Comparison of ENCODE assay signal across 19 cellular contexts in the genomic region with DNA sequence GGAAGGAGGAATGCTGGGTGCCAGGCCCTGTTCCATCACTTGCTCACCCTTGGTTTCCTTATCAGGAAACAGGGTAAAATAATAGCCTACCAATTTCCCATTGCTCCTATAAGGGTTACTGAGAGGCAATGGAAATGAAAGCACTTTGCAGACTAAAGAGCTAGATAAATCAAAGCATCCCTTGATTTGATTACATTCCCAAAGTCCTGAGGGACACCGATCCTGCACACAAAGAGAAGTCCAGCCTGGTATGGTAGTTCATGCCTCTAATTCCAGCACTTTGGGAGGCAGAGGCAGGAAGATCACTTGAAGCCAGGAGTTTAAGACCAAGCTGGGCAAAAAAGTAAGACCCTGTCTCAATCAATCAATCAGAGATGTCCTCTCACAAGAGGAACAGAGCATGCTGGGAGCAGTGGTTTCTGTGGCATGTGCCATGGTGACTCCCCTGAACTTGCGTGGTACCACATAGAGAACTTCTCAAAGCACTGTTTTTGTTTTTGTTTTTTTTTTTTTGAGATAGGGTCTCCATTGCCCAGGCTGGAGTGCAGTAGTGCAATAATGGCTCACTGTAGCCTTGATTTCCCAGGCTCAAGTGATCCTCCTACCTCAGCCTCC. TPM values are rescaled to one million over a fixed set of nuclear protein-coding genes. Genes with fewer than 3 reads are reported as not detected.
A peak's percentile ranks its signal among the peaks of the same experiment; 100 is the strongest.
DNase-seq lines count a peak whose midpoint lies in the region; ATAC-seq, FAIRE-seq and TF ChIP-seq lines count a peak whose summit lies in the region.
"Had no signal": no experiment of that assay in that cellular context is flagged by ENCODE, and none has a peak within 500 bp of the region (broad histone marks: within the 10 kb centered on the region; RNA-seq: fewer than 3 reads in every experiment).

No MANE protein-coding gene starts in this region.

- H3K9me3 ChIP-seq in liver (ENCODE audit: control insufficient read depth in 4 of 4, low read length in 3 of 4) (no peaks in the 10 kb centered on the region), HepG2 (ENCODE audit: low read length) (no peaks in the 10 kb centered on the region), upper lobe of right lung (no peaks in the 10 kb centered on the region), right cardiac atrium (ENCODE audit: control insufficient read depth, low read length) (no peaks in the 10 kb centered on the region)
- H3K9me3 ChIP-seq: mucosa of descending colon had no signal

- CTCF ChIA-PET in HepG2 (lab: Yijun Ruan, JAX; ENCODE audit: low intra/inter-chr PET ratio, low total read pairs) = no interaction called here

- POLR2A ChIA-PET in HepG2 (lab: Yijun Ruan, JAX) = interaction anchor here (1.3 kb wide), 1 partner anchor 41 kb away, joined by 4 read pairs; the partner anchor contains the start of genes CCDC157 and SF3A1

- FAIRE-seq in HepG2 (lab: Jason Lieb, UNC) = no peak
- FAIRE-seq: kidney had no signal

- peaks cover 0 to 2% (median 1%) of the 10 kb centered on the region in 4 donors for H3K36me3 ChIP-seq in liver (ENCODE audit: control insufficient read depth in 4 of 4, insufficient read depth in 3 of 4, low read depth in 1 of 4, low read length in 3 of 4)
- no peaks in the 10 kb centered on the region for H3K36me3 ChIP-seq in HepG2 (replicated peaks in 1 of 2; ENCODE audit: control insufficient read depth in 1 of 2, insufficient read depth in 2 of 2, low read length in 2 of 2)
- H3K36me3 ChIP-seq in upper lobe of right lung = peaks cover 12% of the 10 kb centered on the region

- H3K27ac ChIP-seq in liver (ENCODE audit: low read depth in 1 of 2, low read length in 2 of 2) (peak overlapping the region; percentile 75 to 89), HepG2 (ENCODE audit: extremely low read length, insufficient read depth, low read length) (no peak overlapping the region), upper lobe of right lung (peak overlapping the region; percentile 42), right cardiac atrium (ENCODE audit: low read length) (no peak overlapping the region)
- H3K27ac ChIP-seq: KMS-11, parathyroid adenoma had no signal

- H3K4me2 ChIP-seq in HepG2 (ENCODE audit: low read depth, low read length) = no peak overlapping the region

- WGBS in liver = 88% methylated on average over 2 of the region's 2 CpGs
- WGBS in HepG2 (ENCODE audit: low lambda C conversion rate) = 94% methylated on average over 2 of the region's 2 CpGs
- WGBS in right cardiac atrium = 91% methylated on average over 2 of the region's 2 CpGs

- peaks cover 18 to 69% (median 45%) of the 10 kb centered on the region in 4 donors for H3K4me1 ChIP-seq in liver (ENCODE audit: control insufficient read depth in 4 of 4, insufficient read depth in 4 of 4, low read length in 3 of 4)
- peaks cover 51% of the 10 kb centered on the region for H3K4me1 ChIP-seq in HepG2 (ENCODE audit: insufficient read depth, low read length)
- H3K4me1 ChIP-seq in upper lobe of right lung = peaks cover 89% of the 10 kb centered on the region
- peaks cover 29% of the 10 kb centered on the region for H3K4me1 ChIP-seq in right cardiac atrium (ENCODE audit: control insufficient read depth, insufficient read depth, low read length)

- in situ Hi-C loops in HepG2 (cut with HindIII; ENCODE audit: extremely low pct_ligation_motif_present, low pct_unique_long_range_greater_than_20kb) = no loop called here

- BruUV-seq in HepG2 (replicated peaks; lab: Mats Ljungman, UMichigan) = no TSS peak

- no peak overlapping the region for H3K9ac ChIP-seq in liver (ENCODE audit: low read depth in 1 of 2, low read length in 2 of 2)
- no peak overlapping the region for H3K9ac ChIP-seq in HepG2 (ENCODE audit: insufficient read depth, low read depth, low read length)
- H3K9ac ChIP-seq: KMS-11, parathyroid adenoma had no signal

- ATAC-seq in HepG2 (no peak), naive B cell (ENCODE audit: low read depth in 2 of 2) (no peak), upper lobe of right lung (no peak), HG03378 (IDR thresholded peaks at IDR 0.05; ENCODE audit: unreplicated experiment) (no peak), right cardiac atrium (no peak)
- ATAC-seq: mucosa of descending colon, Right ventricle myocardium inferior had no signal

- intact Hi-C loops in HepG2 (cut with micrococcal nuclease; ENCODE audit: unreplicated experiment) = no loop called here
- intact Hi-C loops in upper lobe of right lung (cut with DNase I) = no loop called here
- intact Hi-C loops in right cardiac atrium (cut with DNase I) = no loop called here

- TF ChIP-seq RAD21 in liver (IDR thresholded peaks at IDR 0.05) = no peak
- no peak for TF ChIP-seq RAD21 in HepG2 (CRISPR knock-in tag; IDR thresholded peaks at IDR 0.05)

- H3K36me3 Mint-ChIP-seq in activated naive CD8-positive, alpha-beta T cell treated with anti-CD3 and anti-CD28 coated beads for 36 hours = peaks cover 33% of the 10 kb centered on the region
- H3K36me3 Mint-ChIP-seq in naive B cell = peaks cover 7 to 9% of the 10 kb centered on the region in 2 donors

- peak overlapping the region; percentile 90 for H3K27ac Mint-ChIP-seq in activated naive CD8-positive, alpha-beta T cell treated with anti-CD3 and anti-CD28 coated beads for 36 hours
- peak overlapping the region in 5 of 6 donors; percentile 3 to 79 (median 69) for H3K27ac Mint-ChIP-seq in naive B cell
- H3K27ac Mint-ChIP-seq: brain had no signal

- TF ChIP-seq POLR2A in HepG2 (IDR thresholded peaks at IDR 0.05; ENCODE audit: insufficient read depth in 1 of 2, low read depth in 2 of 2, low read length in 2 of 2) = no peak

- H2AFZ ChIP-seq in HepG2 (ENCODE audit: low read length) = no peak overlapping the region
- H2AFZ ChIP-seq: parathyroid adenoma had no signal

- DNase-seq in HepG2 (ENCODE audit: low spot score) (no peak), naive B cell (no peak), upper lobe of right lung (no peak), UCSD-AML1 (lab: John Stamatoyannopoulos, UW; ENCODE audit: unreplicated experiment) (no peak), right cardiac atrium (no peak)
- no peak for DNase-seq in activated naive CD8-positive, alpha-beta T cell treated with anti-CD3 and anti-CD28 coated beads for 36 hours
- DNase-seq: kidney; mucosa of descending colon; NCI-H226; stimulated activated naive CD4-positive, alpha-beta T cell treated with Interleukin-2 at 50 U/mL for 16 hours had no signal

- TF ChIP-seq CTCF in liver (IDR thresholded peaks at IDR 0.05; ENCODE audit: low read depth, low read length, missing input control) = no peak
- TF ChIP-seq CTCF in HepG2 (CRISPR knock-in tag; IDR thresholded peaks at IDR 0.05) = no peak
- no peak for TF ChIP-seq CTCF in upper lobe of right lung (IDR thresholded peaks at IDR 0.05)

- no peaks in the 10 kb centered on the region for H3K27me3 Mint-ChIP-seq in activated naive CD8-positive, alpha-beta T cell treated with anti-CD3 and anti-CD28 coated beads for 36 hours
- H3K27me3 Mint-ChIP-seq in naive B cell = no peaks in the 10 kb centered on the region
- H3K27me3 Mint-ChIP-seq: brain; dendritic cell treated with granulocyte-macrophage colony-stimulating factor and Interleukin-4, amounts not matched to agents 40 ng/mL and 50 ng/mL, for 4 days had no signal

- H3K4me3 Mint-ChIP-seq in activated naive CD8-positive, alpha-beta T cell treated with anti-CD3 and anti-CD28 coated beads for 36 hours = no peak overlapping the region
- peak overlapping the region in 1 of 8 donors; percentile 67 for H3K4me3 Mint-ChIP-seq in naive B cell
- H3K4me3 Mint-ChIP-seq: brain; dendritic cell treated with granulocyte-macrophage colony-stimulating factor and Interleukin-4, amounts not matched to agents 40 ng/mL and 50 ng/mL, for 4 days had no signal

- TF ChIP-seq EP300 in HepG2 (IDR thresholded peaks at IDR 0.05; ENCODE audit: low read depth in 2 of 2, low read length in 2 of 2) = no peak
- TF ChIP-seq EP300 in HepG2 (CRISPR knock-in tag; IDR thresholded peaks at IDR 0.05; ENCODE audit: borderline replicate concordance) = no peak

- H3K79me2 ChIP-seq in HepG2 (ENCODE audit: insufficient read depth, low read length) = no peaks in the 10 kb centered on the region

- no peaks in the 10 kb centered on the region for H3K27me3 ChIP-seq in liver (ENCODE audit: control insufficient read depth in 4 of 4, insufficient read depth in 4 of 4, low read length in 3 of 4)
- no peaks in the 10 kb centered on the region for H3K27me3 ChIP-seq in HepG2 (ENCODE audit: control insufficient read depth in 1 of 2, insufficient read depth in 2 of 2, low read length in 2 of 2)
- no peaks in the 10 kb centered on the region for H3K27me3 ChIP-seq in upper lobe of right lung
- H3K27me3 ChIP-seq in right cardiac atrium (ENCODE audit: control insufficient read depth, insufficient read depth) = no peaks in the 10 kb centered on the region

- H3K4me3 ChIP-seq in liver (ENCODE audit: low read depth in 1 of 3, low read length in 3 of 3) (no peak overlapping the region), HepG2 (replicated peaks in 1 of 3; ENCODE audit: insufficient read depth in 1 of 3, low read depth in 2 of 3, low read length in 3 of 3) (no peak overlapping the region), upper lobe of right lung (no peak overlapping the region), right cardiac atrium (ENCODE audit: low read length) (no peak overlapping the region)
- H3K4me3 ChIP-seq: mucosa of descending colon had no signal

- peaks cover 92% of the 10 kb centered on the region for H3K4me1 Mint-ChIP-seq in activated naive CD8-positive, alpha-beta T cell treated with anti-CD3 and anti-CD28 coated beads for 36 hours
- H3K4me1 Mint-ChIP-seq in naive B cell = peaks cover 74 to 100% (median 93%) of the 10 kb centered on the region in 3 donors

- H3K9me3 Mint-ChIP-seq in activated naive CD8-positive, alpha-beta T cell treated with anti-CD3 and anti-CD28 coated beads for 36 hours = peaks cover 2% of the 10 kb centered on the region
- H3K9me3 Mint-ChIP-seq in naive B cell = no peaks in the 10 kb centered on the region
- H3K9me3 Mint-ChIP-seq: brain; dendritic cell treated with granulocyte-macrophage colony-stimulating factor and Interleukin-4, amounts not matched to agents 40 ng/mL and 50 ng/mL, for 4 days; T-helper 1 cell treated with Interleukin-12 subunit alpha and Interleukin-12 subunit beta and Interleukin-4 antibody, amounts not matched to agents 30 μg/mL and 1 μg/mL, for 36 hours had no signal

- no peaks in the 10 kb centered on the region for H4K20me1 ChIP-seq in HepG2 (ENCODE audit: insufficient read depth, low read length)

RNA-seq across cellular contexts. Expression of gene TBC1D10A, which starts 10.7 kb away (rescaled TPM):
- total RNA-seq in liver (1 to 10 TPM; 3.6 to 8.2 TPM), HepG2 (2016; rRNA removed; fragmentation: Illumina TruSeq; extraction: Trizol) (3.6 and 4.2 TPM in 2 replicates), upper lobe of right lung (29.6 TPM), right cardiac atrium (1 to 10 TPM; 5.6 to 9.1 (median 8.5) TPM)
- polyA plus RNA-seq in liver (1 to 10 TPM; 8.2 to 9.2 TPM), HepG2 (2011; rRNA removed) (4.9 and 6.0 TPM in 2 replicates), naive B cell (ENCODE audit: low read depth in 6 of 6) (10 to 100 TPM; 39.9 to 54.0 (median 40.7) TPM), right cardiac atrium (5.4 TPM)
- total RNA-seq in HepG2 (2016; cell fraction: cytosol; rRNA removed; fragmentation: Illumina TruSeq; extraction: Trizol; ENCODE audit: low read depth) = 1.3 and 1.7 TPM in 2 replicates
- total RNA-seq in HepG2 (2016; cell fraction: insoluble cytoplasmic fraction; rRNA removed; fragmentation: Illumina TruSeq; extraction: Trizol) = 2.7 and 5.3 TPM in 2 replicates
- total RNA-seq in HepG2 (2016; cell fraction: membrane; rRNA removed; fragmentation: Illumina TruSeq; extraction: Trizol) = 2.2 and 2.6 TPM in 2 replicates
- total RNA-seq in HepG2 (2016; cell fraction: nucleus; rRNA removed; fragmentation: Illumina TruSeq; extraction: Trizol) = 3.0 and 3.7 TPM in 2 replicates
- 3.5 and 5.6 TPM in 2 replicates for polyA plus RNA-seq in HepG2 (2011; cell fraction: cytosol; rRNA removed)
- polyA plus RNA-seq in HepG2 (2011; cell fraction: nucleus; rRNA removed) = 13.6 and 14.3 TPM in 2 replicates
- polyA plus RNA-seq in HepG2 (2012) = 3.8 and 4.0 TPM in 2 replicates
- 0.68 and 0.98 TPM in 2 replicates for polyA plus RNA-seq in HepG2 (2016; cell fraction: cytosol; fragmentation: Illumina TruSeq; extraction: Trizol; ENCODE audit: low read depth)
- polyA plus RNA-seq in HepG2 (2016; cell fraction: insoluble cytoplasmic fraction; fragmentation: Illumina TruSeq; extraction: Trizol; ENCODE audit: low read depth) = 3.0 and 4.4 TPM in 2 replicates
- polyA plus RNA-seq in HepG2 (2016; cell fraction: membrane; fragmentation: Illumina TruSeq; extraction: Trizol; ENCODE audit: low read depth) = 0.73 and 1.0 TPM in 2 replicates
- polyA plus RNA-seq in HepG2 (2016; cell fraction: nucleus; fragmentation: Illumina TruSeq; extraction: Trizol; ENCODE audit: insufficient read depth, low read depth) = 6.5 and 9.4 TPM in 2 replicates
- polyA minus RNA-seq in HepG2 (2011; rRNA and poly(A)+ RNA removed; ENCODE audit: low replicate concordance) = 3.0 and 10.8 TPM in 2 replicates
- 4.6 and 5.8 TPM in 2 replicates for polyA minus RNA-seq in HepG2 (2011; cell fraction: cytosol; rRNA and poly(A)+ RNA removed)
- polyA minus RNA-seq in HepG2 (2011; cell fraction: nucleus; rRNA and poly(A)+ RNA removed) = 7.8 and 10.4 TPM in 2 replicates
- total RNA-seq in activated naive CD8-positive, alpha-beta T cell treated with anti-CD3 and anti-CD28 coated beads for 36 hours = 10 to 100 TPM; 13.0 to 14.4 TPM

RNA-seq across cellular contexts. Expression of gene CASTOR1, which starts 26.8 kb away (rescaled TPM):
- total RNA-seq in liver (1 to 10 TPM; 1.8 to 2.5 TPM), HepG2 (2016; rRNA removed; fragmentation: Illumina TruSeq; extraction: Trizol) (1.1 and 2.6 TPM in 2 replicates), upper lobe of right lung (15.9 TPM), right cardiac atrium (1 to 10 TPM; 7.0 to 9.0 (median 7.4) TPM)
- polyA plus RNA-seq in liver (1 to 10 TPM; 2.2 to 5.4 TPM), HepG2 (2011; rRNA removed) (4.4 and 6.2 TPM in 2 replicates), naive B cell (ENCODE audit: low read depth in 6 of 6) (10 to 100 TPM in 5 of 6 donors, not detected in 1; 11.0 to 18.5 (median 14.7) TPM), right cardiac atrium (6.4 TPM)
- total RNA-seq in HepG2 (2016; cell fraction: cytosol; rRNA removed; fragmentation: Illumina TruSeq; extraction: Trizol; ENCODE audit: low read depth) = 0.81 and 0.88 TPM in 2 replicates
- 0.70 and 1.2 TPM in 2 replicates for total RNA-seq in HepG2 (2016; cell fraction: insoluble cytoplasmic fraction; rRNA removed; fragmentation: Illumina TruSeq; extraction: Trizol)
- 2.4 and 2.9 TPM in 2 replicates for total RNA-seq in HepG2 (2016; cell fraction: membrane; rRNA removed; fragmentation: Illumina TruSeq; extraction: Trizol)
- 1.6 and 2.3 TPM in 2 replicates for total RNA-seq in HepG2 (2016; cell fraction: nucleus; rRNA removed; fragmentation: Illumina TruSeq; extraction: Trizol)
- 2.6 and 3.9 TPM in 2 replicates for polyA plus RNA-seq in HepG2 (2011; cell fraction: cytosol; rRNA removed)
- polyA plus RNA-seq in HepG2 (2011; cell fraction: nucleus; rRNA removed) = 14.3 and 18.8 TPM in 2 replicates
- polyA plus RNA-seq in HepG2 (2012) = 2.3 and 2.7 TPM in 2 replicates
- polyA plus RNA-seq in HepG2 (2016; cell fraction: cytosol; fragmentation: Illumina TruSeq; extraction: Trizol; ENCODE audit: low read depth) = 0.41 and 0.72 TPM in 2 replicates
- 0.73 and 1.3 TPM in 2 replicates for polyA plus RNA-seq in HepG2 (2016; cell fraction: insoluble cytoplasmic fraction; fragmentation: Illumina TruSeq; extraction: Trizol; ENCODE audit: low read depth)
- 0.99 and 1.3 TPM in 2 replicates for polyA plus RNA-seq in HepG2 (2016; cell fraction: membrane; fragmentation: Illumina TruSeq; extraction: Trizol; ENCODE audit: low read depth)
- 2.4 TPM in 1 of 2 replicates, not detected in the other for polyA plus RNA-seq in HepG2 (2016; cell fraction: nucleus; fragmentation: Illumina TruSeq; extraction: Trizol; ENCODE audit: insufficient read depth, low read depth)
- 1.4 and 5.7 TPM in 2 replicates for polyA minus RNA-seq in HepG2 (2011; rRNA and poly(A)+ RNA removed; ENCODE audit: low replicate concordance)
- polyA minus RNA-seq in HepG2 (2011; cell fraction: cytosol; rRNA and poly(A)+ RNA removed) = 0.97 and 1.6 TPM in 2 replicates
- 2.3 and 2.9 TPM in 2 replicates for polyA minus RNA-seq in HepG2 (2011; cell fraction: nucleus; rRNA and poly(A)+ RNA removed)
- 1 to 10 TPM; 2.8 to 3.5 TPM for total RNA-seq in activated naive CD8-positive, alpha-beta T cell treated with anti-CD3 and anti-CD28 coated beads for 36 hours

RNA-seq across cellular contexts. Expression of gene SF3A1, which starts 40.6 kb away (rescaled TPM):
- 10 to 100 TPM; 19.6 to 41.6 TPM for total RNA-seq in liver
- polyA plus RNA-seq in liver = 10 to 100 TPM; 22.7 to 25.0 TPM
- total RNA-seq in HepG2 (2016; rRNA removed; fragmentation: Illumina TruSeq; extraction: Trizol) = 22.0 and 31.8 TPM in 2 replicates
- total RNA-seq in HepG2 (2016; cell fraction: cytosol; rRNA removed; fragmentation: Illumina TruSeq; extraction: Trizol; ENCODE audit: low read depth) = 9.8 and 11.6 TPM in 2 replicates
- 20.9 and 27.0 TPM in 2 replicates for total RNA-seq in HepG2 (2016; cell fraction: insoluble cytoplasmic fraction; rRNA removed; fragmentation: Illumina TruSeq; extraction: Trizol)
- 13.8 and 16.2 TPM in 2 replicates for total RNA-seq in HepG2 (2016; cell fraction: membrane; rRNA removed; fragmentation: Illumina TruSeq; extraction: Trizol)
- total RNA-seq in HepG2 (2016; cell fraction: nucleus; rRNA removed; fragmentation: Illumina TruSeq; extraction: Trizol) = 23.6 and 29.5 TPM in 2 replicates
- polyA plus RNA-seq in HepG2 (2011; rRNA removed) = 10.0 and 16.2 TPM in 2 replicates
- polyA plus RNA-seq in HepG2 (2011; cell fraction: cytosol; rRNA removed) = 5.3 and 6.6 TPM in 2 replicates
- polyA plus RNA-seq in HepG2 (2011; cell fraction: nucleus; rRNA removed) = 42.5 and 51.9 TPM in 2 replicates
- polyA plus RNA-seq in HepG2 (2012) = 38.4 and 47.2 TPM in 2 replicates
- polyA plus RNA-seq in HepG2 (2016; cell fraction: cytosol; fragmentation: Illumina TruSeq; extraction: Trizol; ENCODE audit: low read depth) = 5.6 and 6.5 TPM in 2 replicates
- polyA plus RNA-seq in HepG2 (2016; cell fraction: insoluble cytoplasmic fraction; fragmentation: Illumina TruSeq; extraction: Trizol; ENCODE audit: low read depth) = 22.2 and 52.1 TPM in 2 replicates
- polyA plus RNA-seq in HepG2 (2016; cell fraction: membrane; fragmentation: Illumina TruSeq; extraction: Trizol; ENCODE audit: low read depth) = 8.5 and 15.3 TPM in 2 replicates
- polyA plus RNA-seq in HepG2 (2016; cell fraction: nucleus; fragmentation: Illumina TruSeq; extraction: Trizol; ENCODE audit: insufficient read depth, low read depth) = 40.6 and 47.6 TPM in 2 replicates
- 43.5 and 95.1 TPM in 2 replicates for polyA minus RNA-seq in HepG2 (2011; rRNA and poly(A)+ RNA removed; ENCODE audit: low replicate concordance)
- polyA minus RNA-seq in HepG2 (2011; cell fraction: cytosol; rRNA and poly(A)+ RNA removed) = 61.1 and 71.4 TPM in 2 replicates
- 49.2 and 53.6 TPM in 2 replicates for polyA minus RNA-seq in HepG2 (2011; cell fraction: nucleus; rRNA and poly(A)+ RNA removed)
- total RNA-seq in activated naive CD8-positive, alpha-beta T cell treated with anti-CD3 and anti-CD28 coated beads for 36 hours = 100 to 1,000 TPM; 243 to 244 TPM
- 100 to 1,000 TPM in 1 of 6 donors, 10 to 100 TPM in 5; 34.1 to 110 (median 80.3) TPM for polyA plus RNA-seq in naive B cell (ENCODE audit: low read depth in 6 of 6)
- total RNA-seq in upper lobe of right lung = 164 TPM
- total RNA-seq in right cardiac atrium = 100 to 1,000 TPM; 105 to 110 (median 108) TPM
- polyA plus RNA-seq in right cardiac atrium = 16.2 TPM

RNA-seq across cellular contexts. Expression of gene CCDC157, which starts 40.7 kb away (rescaled TPM):
- total RNA-seq in liver = 1 to 10 TPM; 1.3 to 1.4 TPM
- polyA plus RNA-seq in liver = under 1 TPM; 0.53 to 0.69 TPM
- total RNA-seq in HepG2 (2016; rRNA removed; fragmentation: Illumina TruSeq; extraction: Trizol) = 0.98 and 1.6 TPM in 2 replicates
- 2.1 and 2.2 TPM in 2 replicates for total RNA-seq in HepG2 (2016; cell fraction: cytosol; rRNA removed; fragmentation: Illumina TruSeq; extraction: Trizol; ENCODE audit: low read depth)
- 0.79 and 1.9 TPM in 2 replicates for total RNA-seq in HepG2 (2016; cell fraction: insoluble cytoplasmic fraction; rRNA removed; fragmentation: Illumina TruSeq; extraction: Trizol)
- 1.9 and 3.1 TPM in 2 replicates for total RNA-seq in HepG2 (2016; cell fraction: membrane; rRNA removed; fragmentation: Illumina TruSeq; extraction: Trizol)
- total RNA-seq in HepG2 (2016; cell fraction: nucleus; rRNA removed; fragmentation: Illumina TruSeq; extraction: Trizol) = 1.4 and 1.6 TPM in 2 replicates
- 1.4 and 2.3 TPM in 2 replicates for polyA plus RNA-seq in HepG2 (2011; rRNA removed)
- polyA plus RNA-seq in HepG2 (2011; cell fraction: cytosol; rRNA removed) = 1.1 and 1.8 TPM in 2 replicates
- 5.8 and 7.1 TPM in 2 replicates for polyA plus RNA-seq in HepG2 (2011; cell fraction: nucleus; rRNA removed)
- 0.64 and 1.3 TPM in 2 replicates for polyA plus RNA-seq in HepG2 (2012)
- 3.4 and 4.1 TPM in 2 replicates for polyA plus RNA-seq in HepG2 (2016; cell fraction: cytosol; fragmentation: Illumina TruSeq; extraction: Trizol; ENCODE audit: low read depth)
- polyA plus RNA-seq in HepG2 (2016; cell fraction: insoluble cytoplasmic fraction; fragmentation: Illumina TruSeq; extraction: Trizol; ENCODE audit: low read depth) = 1.2 and 1.5 TPM in 2 replicates
- 2.2 and 3.2 TPM in 2 replicates for polyA plus RNA-seq in HepG2 (2016; cell fraction: membrane; fragmentation: Illumina TruSeq; extraction: Trizol; ENCODE audit: low read depth)
- 3.1 and 3.2 TPM in 2 replicates for polyA plus RNA-seq in HepG2 (2016; cell fraction: nucleus; fragmentation: Illumina TruSeq; extraction: Trizol; ENCODE audit: insufficient read depth, low read depth)
- polyA minus RNA-seq in HepG2 (2011; rRNA and poly(A)+ RNA removed; ENCODE audit: low replicate concordance) = 2.6 and 4.7 TPM in 2 replicates
- polyA minus RNA-seq in HepG2 (2011; cell fraction: cytosol; rRNA and poly(A)+ RNA removed) = 0.79 and 1.4 TPM in 2 replicates
- polyA minus RNA-seq in HepG2 (2011; cell fraction: nucleus; rRNA and poly(A)+ RNA removed) = 1.9 and 3.0 TPM in 2 replicates
- 1 to 10 TPM; 2.5 to 2.6 TPM for total RNA-seq in activated naive CD8-positive, alpha-beta T cell treated with anti-CD3 and anti-CD28 coated beads for 36 hours
- 1 to 10 TPM in 3 of 6 donors, under 1 TPM in 2, not detected in 1; 0.47 to 2.6 (median 1.6) TPM for polyA plus RNA-seq in naive B cell (ENCODE audit: low read depth in 6 of 6)
- 2.7 TPM for total RNA-seq in upper lobe of right lung
- total RNA-seq in right cardiac atrium = 1 to 10 TPM in 3 of 4 donors, under 1 TPM in 1; 0.47 to 2.1 (median 1.4) TPM
- 0.66 TPM for polyA plus RNA-seq in right cardiac atrium

RNA-seq across cellular contexts. Expression of gene OSM, which starts 49.4 kb away (rescaled TPM):
- total RNA-seq in liver = under 1 TPM; 0.25 to 0.84 TPM
- under 1 TPM in 1 of 2 donors, not detected in 1; 0.09 TPM for polyA plus RNA-seq in liver
- total RNA-seq in HepG2 (2016; rRNA removed; fragmentation: Illumina TruSeq; extraction: Trizol) = not detected in 2 replicates
- total RNA-seq in HepG2 (2016; cell fraction: cytosol; rRNA removed; fragmentation: Illumina TruSeq; extraction: Trizol; ENCODE audit: low read depth) = not detected in 2 replicates
- total RNA-seq in HepG2 (2016; cell fraction: insoluble cytoplasmic fraction; rRNA removed; fragmentation: Illumina TruSeq; extraction: Trizol) = not detected in 2 replicates
- total RNA-seq in HepG2 (2016; cell fraction: membrane; rRNA removed; fragmentation: Illumina TruSeq; extraction: Trizol) = not detected in 2 replicates
- not detected in 2 replicates for total RNA-seq in HepG2 (2016; cell fraction: nucleus; rRNA removed; fragmentation: Illumina TruSeq; extraction: Trizol)
- 0.07 TPM in 1 of 2 replicates, not detected in the other for polyA plus RNA-seq in HepG2 (2011; rRNA removed)
- 0.05 TPM in 1 of 2 replicates, not detected in the other for polyA plus RNA-seq in HepG2 (2011; cell fraction: cytosol; rRNA removed)
- not detected in 2 replicates for polyA plus RNA-seq in HepG2 (2011; cell fraction: nucleus; rRNA removed)
- polyA plus RNA-seq in HepG2 (2012) = 0.07 TPM in 1 of 2 replicates, not detected in the other
- polyA plus RNA-seq in HepG2 (2016; cell fraction: cytosol; fragmentation: Illumina TruSeq; extraction: Trizol; ENCODE audit: low read depth) = not detected in 2 replicates
- polyA plus RNA-seq in HepG2 (2016; cell fraction: insoluble cytoplasmic fraction; fragmentation: Illumina TruSeq; extraction: Trizol; ENCODE audit: low read depth) = not detected in 2 replicates
- polyA plus RNA-seq in HepG2 (2016; cell fraction: membrane; fragmentation: Illumina TruSeq; extraction: Trizol; ENCODE audit: low read depth) = not detected in 2 replicates
- polyA plus RNA-seq in HepG2 (2016; cell fraction: nucleus; fragmentation: Illumina TruSeq; extraction: Trizol; ENCODE audit: insufficient read depth, low read depth) = not detected in 2 replicates
- not detected in 2 replicates for polyA minus RNA-seq in HepG2 (2011; rRNA and poly(A)+ RNA removed; ENCODE audit: low replicate concordance)
- not detected in 2 replicates for polyA minus RNA-seq in HepG2 (2011; cell fraction: cytosol; rRNA and poly(A)+ RNA removed)
- polyA minus RNA-seq in HepG2 (2011; cell fraction: nucleus; rRNA and poly(A)+ RNA removed) = not detected in 2 replicates
- 10 to 100 TPM; 47.9 to 50.7 TPM for total RNA-seq in activated naive CD8-positive, alpha-beta T cell treated with anti-CD3 and anti-CD28 coated beads for 36 hours
- 1 to 10 TPM in 5 of 6 donors, under 1 TPM in 1; 0.66 to 4.7 (median 1.3) TPM for polyA plus RNA-seq in naive B cell (ENCODE audit: low read depth in 6 of 6)
- 1.6 TPM for total RNA-seq in upper lobe of right lung
- total RNA-seq in right cardiac atrium = 1 to 10 TPM in 1 of 4 donors, under 1 TPM in 3; 0.17 to 1.5 (median 0.26) TPM
- polyA plus RNA-seq in right cardiac atrium = 0.81 TPM
- total RNA-seq: fibroblast of lung had no signal
- polyA plus RNA-seq: fibroblast of lung had no signal

Comparison
In these comparisons a context has a peak if more than half of its experiments do, and no peak if none do; other contexts are left out.
1. H3K27ac ChIP-seq: peak in liver (2 of 2) and upper lobe of right lung (single experiment); none in HepG2 (single experiment) and right cardiac atrium (single experiment).